10 cellular contexts compared by ENCODE assay signal in genomic region chr3:27666277-27666676, GRCh38. TPM values are rescaled to one million over a fixed set of nuclear protein-coding genes. Genes with fewer than 3 reads are reported as not detected.
A peak's percentile ranks its signal among the peaks of the same experiment; 100 is the strongest.
DNase-seq lines count a peak whose midpoint lies in the region; ATAC-seq, FAIRE-seq and TF ChIP-seq lines count a peak whose summit lies in the region.
"Had no signal": no experiment of that assay in that cellular context is flagged by ENCODE, and none has a peak within 500 bp of the region (broad histone marks: within the 10 kb centered on the region; RNA-seq: fewer than 3 reads in every experiment).

No MANE protein-coding gene starts in this region.

- no peak for DNase-seq in activated CD4-positive, alpha-beta T cell treated with anti-CD3 and anti-CD28 coated beads, Interleukin-2, amount 10 ng/mL, durations not matched to agents 7 days and 5 days
- DNase-seq in activated CD4-positive, alpha-beta T cell treated with anti-CD3 and anti-CD28 coated beads for 1 hour = no peak
- DNase-seq in GM12878 (ENCODE audit: low read depth, low spot score) (no peak), posterior vena cava (ENCODE audit: low spot score) (no peak), esophagus squamous epithelium (lab: John Stamatoyannopoulos, UW) (no peak)
- DNase-seq: effector CD8-positive, alpha-beta T cell had no signal

- H3K36me3 Mint-ChIP-seq in activated CD4-positive, alpha-beta T cell treated with anti-CD3 and anti-CD28 coated beads, Interleukin-2, amount 10 ng/mL, durations not matched to agents 7 days and 5 days (ENCODE audit: low read depth) = no peaks in the 10 kb centered on the region

- WGBS in GM12878 (ENCODE audit: insufficient coverage, insufficient replicate concordance, low lambda C conversion rate, missing lambda C conversion rate) = 0% methylated on average over 1 of the region's 1 CpG
- 20 to 37% methylated on average over 1 of the region's 1 CpG for WGBS in esophagus squamous epithelium, 2 donors

- no peak for TF ChIP-seq EP300 in GM12878 (IDR thresholded peaks at IDR 0.05; ENCODE audit: borderline replicate concordance in 1 of 2, control insufficient read depth in 1 of 2, low read depth in 2 of 2, low read length in 2 of 2)

- TF ChIP-seq RAD21 in GM12878 (IDR thresholded peaks at IDR 0.05; ENCODE audit: insufficient read depth, low read depth, low read length) = no peak

- CTCF ChIA-PET in activated CD4-positive, alpha-beta T cell treated with anti-CD3 and anti-CD28 coated beads, Interleukin-2, amount 10 ng/mL, durations not matched to agents 7 days and 5 days (lab: Charles Lee) = interaction anchor here (1.0 kb wide), 1 partner anchor 60 kb away, joined by 3 read pairs; no protein-coding TSS in a partner anchor
- CTCF ChIA-PET in GM12878 (lab: Yijun Ruan, JAX) = interaction anchor here (0.6 to 2.1 kb wide), 4 partner anchors 9 to 199 kb away, joined by 3 to 7 read pairs (median 4); no protein-coding TSS in a partner anchor

- H3K79me2 ChIP-seq in GM12878 (ENCODE audit: control insufficient read depth, insufficient read depth, low read length) = no peaks in the 10 kb centered on the region

- no TSS peak for BruUV-seq in GM12878 (replicated peaks; lab: Mats Ljungman, UMichigan)

- H3K27ac ChIP-seq in GM12878 (ENCODE audit: control insufficient read depth, insufficient read depth) (no peak overlapping the region), skin epidermis (peak overlapping the region in 13 of 21 experiments; percentile 8 to 66 (median 37)), esophagus squamous epithelium (peak overlapping the region in 1 of 4 donors; percentile 41)

- H4K20me1 ChIP-seq in GM12878 (ENCODE audit: control insufficient read depth, insufficient read depth) = no peaks in the 10 kb centered on the region

- RAD21 ChIA-PET in GM12878 (lab: Charles Lee; ENCODE audit: unreplicated experiment) = interaction anchor here (0.7 to 1.3 kb wide), 2 partner anchors 14 to 197 kb away, joined by 4 to 5 read pairs; no protein-coding TSS in a partner anchor

- SMC1A ChIA-PET in GM12878 (lab: Charles Lee; ENCODE audit: uncharacterized antibody, unreplicated experiment) = interaction anchor here (0.8 to 1.1 kb wide), 3 partner anchors 14 to 321 kb away, joined by 3 to 4 read pairs (median 4); no protein-coding TSS in a partner anchor

- no peak for TF ChIP-seq CTCF in GM12878 (IDR thresholded peaks at IDR 0.05 in 2 of 3, conservative IDR thresholded peaks at IDR 0.05 in 1 of 3; ENCODE audit: control insufficient read depth in 2 of 3, extremely low read depth in 1 of 3, insufficient read depth in 1 of 3, low read depth in 3 of 3, low read length in 3 of 3)
- no peak for TF ChIP-seq CTCF in esophagus squamous epithelium (IDR thresholded peaks at IDR 0.05)

- peaks cover 23% of the 10 kb centered on the region for H3K4me1 Mint-ChIP-seq in activated CD4-positive, alpha-beta T cell treated with anti-CD3 and anti-CD28 coated beads, Interleukin-2, amount 10 ng/mL, durations not matched to agents 7 days and 5 days

- H3K9me3 ChIP-seq in GM12878 (replicated peaks; ENCODE audit: control insufficient read depth, insufficient read depth, low read length) (no peaks in the 10 kb centered on the region; the same call in 1 of the 3 replicates), esophagus squamous epithelium (no peaks in the 10 kb centered on the region)

- no peaks in the 10 kb centered on the region for H3K27me3 Mint-ChIP-seq in activated CD4-positive, alpha-beta T cell treated with anti-CD3 and anti-CD28 coated beads, Interleukin-2, amount 10 ng/mL, durations not matched to agents 7 days and 5 days
- H3K27me3 Mint-ChIP-seq: stimulated activated naive CD8-positive, alpha-beta T cell treated with anti-CD3 and anti-CD28 coated beads, Interleukin-15, Interleukin-2, amounts not matched to agents 100 ng/mL and 50 ng/mL, for 24 hours had no signal

- H3K36me3 ChIP-seq in GM12878 (ENCODE audit: control insufficient read depth in 2 of 2, insufficient read depth in 2 of 2, low read length in 1 of 2) (no peaks in the 10 kb centered on the region), esophagus squamous epithelium (no peaks in the 10 kb centered on the region)

- TF ChIP-seq POLR2A in GM12878 (IDR thresholded peaks at IDR 0.05; ENCODE audit: low read depth, low read length) (no peak), esophagus squamous epithelium (IDR thresholded peaks at IDR 0.05) (no peak)

- peak overlapping the region; percentile 44; the same call in 1 of the 2 replicates for H3K4me2 ChIP-seq in GM12878 (ENCODE audit: control insufficient read depth, insufficient read depth)

- no peak overlapping the region for H3K4me3 ChIP-seq in GM12878
- H3K4me3 ChIP-seq in skin epidermis = no peak overlapping the region
- no peak overlapping the region for H3K4me3 ChIP-seq in esophagus squamous epithelium

- H3K4me1 ChIP-seq in GM12878 (ENCODE audit: control insufficient read depth, insufficient read depth, low read length) (peaks cover 4% of the 10 kb centered on the region), esophagus squamous epithelium (peaks cover 0 to 14% (median 0%) of the 10 kb centered on the region in 3 donors)

- H2AFZ ChIP-seq in GM12878 (ENCODE audit: control insufficient read depth, low read depth, low read length) = peak overlapping the region; percentile 59

- intact Hi-C loops in GM12878 (cut with micrococcal nuclease; ENCODE audit: unreplicated experiment) (loop anchor here (5.0 kb wide), 1 partner anchor 309 kb away; no protein-coding TSS in a partner anchor), posterior vena cava (cut with DNase I) (no loop called here), esophagus squamous epithelium (cut with DNase I) (no loop called here)

- H3K27me3 ChIP-seq in GM12878 (replicated peaks in 1 of 2; ENCODE audit: control insufficient read depth in 2 of 2, insufficient read depth in 2 of 2, low read length in 1 of 2) (no peaks in the 10 kb centered on the region), esophagus squamous epithelium (no peaks in the 10 kb centered on the region)

- no peak overlapping the region for H3K4me3 Mint-ChIP-seq in activated CD4-positive, alpha-beta T cell treated with anti-CD3 and anti-CD28 coated beads, Interleukin-2, amount 10 ng/mL, durations not matched to agents 7 days and 5 days
- H3K4me3 Mint-ChIP-seq: stimulated activated naive CD8-positive, alpha-beta T cell treated with anti-CD3 and anti-CD28 coated beads, Interleukin-15, Interleukin-2, amounts not matched to agents 100 ng/mL and 50 ng/mL, for 24 hours had no signal

- FAIRE-seq in GM12878 (lab: Jason Lieb, UNC) = no peak

- peak; percentile 78 for ATAC-seq in HG03045 (IDR thresholded peaks at IDR 0.05; ENCODE audit: unreplicated experiment)
- no peak for ATAC-seq in GM12878
- ATAC-seq in HG03378 (IDR thresholded peaks at IDR 0.05; ENCODE audit: unreplicated experiment) = no peak

- no peak overlapping the region; the same call in 1 of the 2 replicates for H3K9ac ChIP-seq in GM12878 (ENCODE audit: control insufficient read depth, insufficient read depth, low read length)

- POLR2A ChIA-PET in activated CD4-positive, alpha-beta T cell treated with anti-CD3 and anti-CD28 coated beads, Interleukin-2, amount 10 ng/mL, durations not matched to agents 7 days and 5 days (lab: Charles Lee) = no interaction called here
- POLR2A ChIA-PET in GM12878 (lab: Charles Lee) = interaction anchor here (0.6 to 1.3 kb wide), 2 partner anchors 22 to 205 kb away, joined by 4 read pairs; no protein-coding TSS in a partner anchor

- H3K9me3 Mint-ChIP-seq in activated CD4-positive, alpha-beta T cell treated with anti-CD3 and anti-CD28 coated beads, Interleukin-2, amount 10 ng/mL, durations not matched to agents 7 days and 5 days = no peaks in the 10 kb centered on the region
- H3K9me3 Mint-ChIP-seq: stimulated activated naive CD8-positive, alpha-beta T cell treated with anti-CD3 and anti-CD28 coated beads, Interleukin-15, Interleukin-2, amounts not matched to agents 100 ng/mL and 50 ng/mL, for 24 hours had no signal

- H3K27ac Mint-ChIP-seq in activated CD4-positive, alpha-beta T cell treated with anti-CD3 and anti-CD28 coated beads, Interleukin-2, amount 10 ng/mL, durations not matched to agents 7 days and 5 days = peak overlapping the region; percentile 88
- H3K27ac Mint-ChIP-seq: stimulated activated naive CD8-positive, alpha-beta T cell treated with anti-CD3 and anti-CD28 coated beads, Interleukin-15, Interleukin-2, amounts not matched to agents 100 ng/mL and 50 ng/mL, for 24 hours had no signal

- in situ Hi-C loops in GM12878 (cut with MboI) = loop anchor here (25.0 kb wide), 1 partner anchor 529 kb away; no protein-coding TSS in a partner anchor

TF ChIP-seq in GM12878, 131 proteins besides CTCF, POLR2A, EP300 and RAD21 (continues in another document):
- TF ChIP-seq SUZ12 (IDR thresholded peaks at IDR 0.05; ENCODE audit: unreplicated experiment) (no peak), ZSCAN29 (IDR thresholded peaks at IDR 0.05) (no peak), SPI1 (IDR thresholded peaks at IDR 0.05; ENCODE audit: borderline replicate concordance, insufficient read depth, low read depth, low read length) (no peak), RAD51 (IDR thresholded peaks at IDR 0.05) (peak; percentile 44; the same call in 1 of the 2 replicates), JUND (IDR thresholded peaks at IDR 0.05; ENCODE audit: low read depth, low read length) (no peak)

RNA-seq across cellular contexts. Expression of gene EOMES, which starts 55.8 kb away (rescaled TPM):
- under 1 TPM; 0.50 to 0.52 TPM for total RNA-seq in activated CD4-positive, alpha-beta T cell treated with anti-CD3 and anti-CD28 coated beads, Interleukin-2, amount 10 ng/mL, durations not matched to agents 7 days and 5 days
- 12.8 and 13.0 TPM in 2 replicates for total RNA-seq in GM12878 (2013; cell fraction: nucleolus; rRNA removed)
- total RNA-seq in GM12878 (2014; rRNA removed) (5.3 and 5.5 TPM in 2 replicates), GM12878 (2014; rRNA removed; fragmentation: Illumina TruSeq; extraction: Trizol) (3.5 and 4.0 TPM in 2 replicates), GM12878 (2021) (5.5 and 6.1 TPM in 2 replicates), posterior vena cava (under 1 TPM; 0.24 to 0.32 TPM), esophagus squamous epithelium (under 1 TPM in 3 of 4 donors, not detected in 1; 0.18 to 0.23 (median 0.19) TPM)
- polyA plus RNA-seq in GM12878 (2011; ENCODE audit: low read depth) = not detected
- polyA plus RNA-seq in GM12878 (2011; rRNA removed) (148 and 178 TPM in 2 replicates), GM12878 (2014; fragmentation: Illumina TruSeq; extraction: Trizol) (6.6 TPM in 2 replicates), GM12878 (2014; fragmentation: Nextera tagmentation; extraction: Ambion mirVana) (1 to 10 TPM; 1.5 to 2.8 TPM), GM12878 (2014; rRNA removed) (5.0 and 5.3 TPM in 2 replicates), GM12878 (2016; fragmentation: Nextera tagmentation; extraction: Ambion mirVana) (1 to 10 TPM; 1.8 to 2.5 TPM)
- 91.9 and 94.9 TPM in 2 replicates for polyA plus RNA-seq in GM12878 (2011; cell fraction: cytosol; rRNA removed)
- polyA plus RNA-seq in GM12878 (2011; cell fraction: nucleus; rRNA removed) = 127 and 131 TPM in 2 replicates
- polyA plus RNA-seq in GM12878 (2012) = 0.19 and 0.38 TPM in 2 replicates
- polyA minus RNA-seq in GM12878 (2011; rRNA and poly(A)+ RNA removed) = 105 and 117 TPM in 2 replicates
- polyA minus RNA-seq in GM12878 (2011; cell fraction: cytosol; rRNA and poly(A)+ RNA removed) = 46.0 and 51.6 TPM in 2 replicates
- polyA minus RNA-seq in GM12878 (2011; cell fraction: nucleus; rRNA and poly(A)+ RNA removed) = 51.7 and 77.5 TPM in 2 replicates
